ENCODE assay signal across 35 cellular contexts in the genomic region with DNA sequence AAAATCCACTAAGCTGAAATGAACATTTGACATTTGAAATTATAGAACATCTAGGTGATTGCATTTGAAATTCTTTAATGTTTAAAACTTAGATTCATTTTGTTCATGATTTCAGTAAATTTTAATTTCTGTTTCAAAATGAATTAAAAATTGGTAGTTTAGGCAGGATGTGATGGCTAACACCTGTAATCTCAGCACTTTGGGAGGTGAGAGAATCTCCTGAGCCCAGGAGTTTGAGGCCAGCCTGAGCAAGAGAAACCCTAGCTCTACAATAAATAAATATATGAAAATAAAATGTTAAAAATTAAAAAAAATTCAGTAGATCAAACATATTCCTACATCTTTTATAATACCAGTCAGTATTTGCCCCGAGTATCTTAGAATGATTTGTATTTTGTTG.
"Had no signal": no experiment of that assay in that cellular context is flagged by ENCODE, and none has a peak within 500 bp of the region (broad histone marks: within the 10 kb centered on the region; RNA-seq: fewer than 3 reads in every experiment).

No MANE protein-coding gene starts in this region.

- H3K27ac Mint-ChIP-seq: activated naive CD4-positive, alpha-beta T cell treated with anti-CD3 and anti-CD28 coated beads for 36 hours; activated naive CD4-positive, alpha-beta T cell treated with anti-CD3 and anti-CD28 coated beads, Interleukin-2, amount 10 ng/mL, durations not matched to agents 7 days and 5 days; activated naive CD4-positive, alpha-beta T cell treated with anti-CD3 and anti-CD28 coated beads, Interleukin-2, amount 50 U/mL, for 24 hours; activated naive CD4-positive, alpha-beta T cell treated with anti-CD3 and anti-CD28 coated beads, Interleukin-2, amount 50 U/mL, for 72 hours; activated naive CD8-positive, alpha-beta T cell; activated naive CD8-positive, alpha-beta T cell treated with anti-CD3 and anti-CD28 coated beads for 36 hours; activated naive CD8-positive, alpha-beta T cell treated with anti-CD3 and anti-CD28 coated beads, Interleukin-2, amount 10 ng/mL, durations not matched to agents 7 days and 5 days; activated naive CD8-positive, alpha-beta T cell treated with anti-CD3 and anti-CD28 coated beads, Interleukin-2, amount 50 U/mL, for 24 hours; activated T-cell treated with anti-CD3 and anti-CD28 coated beads, Interleukin-2, amount 50 U/mL, for 24 hours; activated T-cell treated with anti-CD3 and anti-CD28 coated beads, Interleukin-2, amount 50 U/mL, for 72 hours; activated T-helper 1 cell treated with anti-CD3 and anti-CD28 coated beads, Interleukin-12 subunit alpha, Interleukin-12 subunit beta, Interleukin-2, Interleukin-4 antibody, amounts not matched to agents 30 ng/mL and 10 ng/mL and 1 ng/mL, durations not matched to agents 14 hours and 24 hours and 36 hours; activated T-helper 17 cell treated with anti-CD3 and anti-CD28 coated beads, Interleukin-2, amount 50 U/mL, for 72 hours; activated T-helper 2 cell treated with anti-CD3 and anti-CD28 coated beads, Interferon-gamma antibody, Interleukin-2, Interleukin-4, amounts not matched to agents 10 μg/mL and 5 μg/mL and 100 μg/mL, durations not matched to agents 14 hours and 24 hours and 36 hours had no signal

- H3K4me3 Mint-ChIP-seq: activated naive CD4-positive, alpha-beta T cell treated with anti-CD3 and anti-CD28 coated beads for 36 hours; activated naive CD4-positive, alpha-beta T cell treated with anti-CD3 and anti-CD28 coated beads, Interleukin-2, amount 10 ng/mL, durations not matched to agents 7 days and 5 days; activated naive CD4-positive, alpha-beta T cell treated with anti-CD3 and anti-CD28 coated beads, Interleukin-2, amount 50 U/mL, for 24 hours; activated naive CD8-positive, alpha-beta T cell; activated naive CD8-positive, alpha-beta T cell treated with anti-CD3 and anti-CD28 coated beads for 36 hours; activated naive CD8-positive, alpha-beta T cell treated with anti-CD3 and anti-CD28 coated beads, Interleukin-2, amount 10 ng/mL, durations not matched to agents 7 days and 5 days; activated naive CD8-positive, alpha-beta T cell treated with anti-CD3 and anti-CD28 coated beads, Interleukin-2, amount 50 U/mL, for 24 hours; activated T-cell treated with anti-CD3 and anti-CD28 coated beads, Interleukin-2, amount 50 U/mL, for 24 hours; activated T-cell treated with anti-CD3 and anti-CD28 coated beads, Interleukin-2, amount 50 U/mL, for 4 hours; activated T-cell treated with anti-CD3 and anti-CD28 coated beads, Interleukin-2, amount 50 U/mL, for 72 hours; activated T-helper 1 cell treated with anti-CD3 and anti-CD28 coated beads, Interleukin-12 subunit alpha, Interleukin-12 subunit beta, Interleukin-2, Interleukin-4 antibody, amounts not matched to agents 30 ng/mL and 10 ng/mL and 1 ng/mL, durations not matched to agents 14 hours and 24 hours and 36 hours; activated T-helper 17 cell treated with anti-CD3 and anti-CD28 coated beads, Interleukin-2, amount 50 U/mL, for 72 hours; brain; central memory CD8-positive, alpha-beta T cell had no signal

- H3K36me3 Mint-ChIP-seq: activated naive CD4-positive, alpha-beta T cell treated with anti-CD3 and anti-CD28 coated beads, Interleukin-2, amount 10 ng/mL, durations not matched to agents 7 days and 5 days; activated naive CD8-positive, alpha-beta T cell treated with anti-CD3 and anti-CD28 coated beads for 36 hours; activated naive CD8-positive, alpha-beta T cell treated with anti-CD3 and anti-CD28 coated beads, Interleukin-2, amount 10 ng/mL, durations not matched to agents 7 days and 5 days; brain had no signal

- H3K4me1 Mint-ChIP-seq: activated naive CD4-positive, alpha-beta T cell treated with anti-CD3 and anti-CD28 coated beads, Interleukin-2, amount 10 ng/mL, durations not matched to agents 7 days and 5 days; activated naive CD4-positive, alpha-beta T cell treated with anti-CD3 and anti-CD28 coated beads, Interleukin-2, amount 50 U/mL, for 24 hours; activated naive CD8-positive, alpha-beta T cell treated with anti-CD3 and anti-CD28 coated beads, Interleukin-2, amount 10 ng/mL, durations not matched to agents 7 days and 5 days; central memory CD8-positive, alpha-beta T cell had no signal

- H3K9me3 Mint-ChIP-seq: activated naive CD4-positive, alpha-beta T cell treated with anti-CD3 and anti-CD28 coated beads for 36 hours; activated naive CD4-positive, alpha-beta T cell treated with anti-CD3 and anti-CD28 coated beads, Interleukin-2, amount 50 U/mL, for 24 hours; activated naive CD8-positive, alpha-beta T cell treated with anti-CD3 and anti-CD28 coated beads for 36 hours; activated T-helper 1 cell treated with anti-CD3 and anti-CD28 coated beads, Interleukin-12 subunit alpha, Interleukin-12 subunit beta, Interleukin-2, Interleukin-4 antibody, amounts not matched to agents 30 ng/mL and 10 ng/mL and 1 ng/mL, durations not matched to agents 14 hours and 24 hours and 36 hours; activated T-helper 2 cell treated with anti-CD3 and anti-CD28 coated beads, Interferon-gamma antibody, Interleukin-2, Interleukin-4, amounts not matched to agents 10 μg/mL and 5 μg/mL and 100 μg/mL, durations not matched to agents 14 hours and 24 hours and 36 hours; central memory CD8-positive, alpha-beta T cell had no signal

- H3K27me3 Mint-ChIP-seq: activated naive CD4-positive, alpha-beta T cell treated with anti-CD3 and anti-CD28 coated beads, Interleukin-2, amount 10 ng/mL, durations not matched to agents 7 days and 5 days; activated naive CD4-positive, alpha-beta T cell treated with anti-CD3 and anti-CD28 coated beads, Interleukin-2, amount 50 U/mL, for 24 hours; activated naive CD8-positive, alpha-beta T cell; activated naive CD8-positive, alpha-beta T cell treated with anti-CD3 and anti-CD28 coated beads for 36 hours; activated naive CD8-positive, alpha-beta T cell treated with anti-CD3 and anti-CD28 coated beads, Interleukin-2, amount 10 ng/mL, durations not matched to agents 7 days and 5 days; activated naive CD8-positive, alpha-beta T cell treated with anti-CD3 and anti-CD28 coated beads, Interleukin-2, amount 50 U/mL, for 24 hours; activated T-cell treated with anti-CD3 and anti-CD28 coated beads, Interleukin-2, amount 50 U/mL, for 24 hours; activated T-helper 17 cell treated with anti-CD3 and anti-CD28 coated beads, Interleukin-2, amount 50 U/mL, for 72 hours; brain; central memory CD8-positive, alpha-beta T cell had no signal

- DNase-seq: activated effector memory CD4-positive, alpha-beta T cell treated with anti-CD3 and anti-CD28 coated beads, Interleukin-2, amount 50 U/mL, for 16 hours; activated effector memory CD4-positive, alpha-beta T cell treated with Interleukin-2 at 50 U/mL for 16 hours; activated gamma-delta T cell; activated gamma-delta T cell treated with Interleukin-2 at 50 U/mL for 16 hours; activated naive CD4-positive, alpha-beta T cell; activated naive CD4-positive, alpha-beta T cell treated with anti-CD3 and anti-CD28 coated beads for 36 hours; activated naive CD4-positive, alpha-beta T cell treated with anti-CD3 and anti-CD28 coated beads, Interleukin-2, amount 10 ng/mL, durations not matched to agents 7 days and 5 days; activated naive CD4-positive, alpha-beta T cell treated with anti-CD3 and anti-CD28 coated beads, Interleukin-2, amount 50 U/mL, for 16 hours; activated naive CD4-positive, alpha-beta T cell treated with Interleukin-2 at 50 U/mL for 16 hours; activated naive CD8-positive, alpha-beta T cell treated with anti-CD3 and anti-CD28 coated beads for 36 hours; activated naive CD8-positive, alpha-beta T cell treated with anti-CD3 and anti-CD28 coated beads, Interleukin-2, amount 10 ng/mL, durations not matched to agents 7 days and 5 days; activated naive CD8-positive, alpha-beta T cell treated with anti-CD3 and anti-CD28 coated beads, Interleukin-2, amount 50 U/mL, for 24 hours; activated T-cell treated with anti-CD3 and anti-CD28 coated beads, Interleukin-2, amount 50 U/mL, for 1 hour; activated T-cell treated with anti-CD3 and anti-CD28 coated beads, Interleukin-2, amount 50 U/mL, for 24 hours; activated T-cell treated with anti-CD3 and anti-CD28 coated beads, Interleukin-2, amount 50 U/mL, for 4 hours; activated T-cell treated with anti-CD3 and anti-CD28 coated beads, Interleukin-2, amount 50 U/mL, for 48 hours; activated T-cell treated with anti-CD3 and anti-CD28 coated beads, Interleukin-2, amount 50 U/mL, for 72 hours; adrenal gland; amniotic stem cell; amygdala; anterior cingulate cortex; aorta; body of pancreas; brain microvascular endothelial cell; caudate nucleus; central memory CD4-positive, alpha-beta T cell; cerebellar nuclear complex had no signal
